ENCODE assay signal across 1 cellular context in genomic region chr6:2524090-2524489, GRCh38.
TF ChIP-seq lines count a peak whose summit lies in the region.

No MANE protein-coding gene starts in this region.

TF ChIP-seq in SK-N-SH, 30 proteins besides CTCF, POLR2A, EP300 and RAD21:
- TF ChIP-seq ZBTB33 (IDR thresholded peaks at IDR 0.05; ENCODE audit: borderline replicate concordance, low read depth) (no peak), NRF1 (IDR thresholded peaks at IDR 0.05; ENCODE audit: low read depth, low read length) (no peak), POLR2AphosphoS5 (IDR thresholded peaks at IDR 0.05; ENCODE audit: low read depth, low read length) (no peak), USF2 (IDR thresholded peaks at IDR 0.05; ENCODE audit: borderline replicate concordance, low read depth, low read length) (no peak), REST (IDR thresholded peaks at IDR 0.05; ENCODE audit: low read depth, low read length) (no peak), TCF12 (IDR thresholded peaks at IDR 0.05) (no peak)
TF ChIP-seq in SK-N-SH: peak in this region for 0.
